ENCODE assay signal across 21 cellular contexts in the genomic region with DNA sequence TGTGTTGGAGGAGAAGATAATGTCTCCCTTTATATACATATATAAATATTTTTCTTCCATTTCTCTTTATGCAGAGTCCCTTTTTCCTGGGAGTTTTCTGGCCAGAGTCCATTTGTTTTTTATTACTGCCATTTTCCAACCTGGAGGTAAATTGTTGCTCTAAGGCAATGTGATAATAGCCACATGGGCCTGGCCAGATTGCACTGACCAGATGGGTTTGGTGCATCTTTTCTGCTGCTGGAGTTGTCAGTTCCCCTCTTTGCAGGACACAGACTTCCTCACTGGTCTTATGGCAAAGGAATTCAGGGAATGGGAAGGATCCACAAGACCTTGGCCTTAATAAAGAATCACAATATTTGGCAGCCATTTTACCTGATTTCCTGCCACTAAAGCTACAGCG.
"Had no signal": no experiment of that assay in that cellular context is flagged by ENCODE, and none has a peak within 500 bp of the region (broad histone marks: within the 10 kb centered on the region; RNA-seq: fewer than 3 reads in every experiment).

No MANE protein-coding gene starts in this region.

- DNase-seq: activated CD4-positive, alpha-beta T cell treated with anti-CD3 and anti-CD28 coated beads for 48 hours; activated CD4-positive, alpha-beta T cell treated with anti-CD3 and anti-CD28 coated beads, Interleukin-2, amount 50 U/mL, for 4 hours; activated CD4-positive, CD25-positive, alpha-beta regulatory T cell treated with anti-CD3 and anti-CD28 coated beads, Interleukin-2, amount 50 U/mL, for 72 hours; activated effector memory CD4-positive, alpha-beta T cell treated with anti-CD3 and anti-CD28 coated beads, Interleukin-2, amount 50 U/mL, for 16 hours; activated naive CD4-positive, alpha-beta T cell treated with Interleukin-2 at 50 U/mL for 16 hours; activated naive CD8-positive, alpha-beta T cell treated with anti-CD3 and anti-CD28 coated beads, Interleukin-2, amount 50 U/mL, for 24 hours; activated T-cell treated with anti-CD3 and anti-CD28 coated beads, Interleukin-2, amount 50 U/mL, for 4 hours; brain microvascular endothelial cell; Karpas-422; MM.1S; NCI-H1105; NCI-H1436; NCI-H1694 treated with DMSO at 0.1 percent for 48 hours; NCI-H2029 treated with DMSO at 0.1 percent for 48 hours; NCI-H345; NCI-H524 treated with DMSO at 0.1 percent for 48 hours; NCI-H774; NK-92 treated with Interleukin-12 subunit alpha and Interleukin-12 subunit beta, amount 100 ng/mL, for 24 hours; Peyer's patch; Right ventricle myocardium superior; SJCRH30 had no signal
